In the genomic region with DNA sequence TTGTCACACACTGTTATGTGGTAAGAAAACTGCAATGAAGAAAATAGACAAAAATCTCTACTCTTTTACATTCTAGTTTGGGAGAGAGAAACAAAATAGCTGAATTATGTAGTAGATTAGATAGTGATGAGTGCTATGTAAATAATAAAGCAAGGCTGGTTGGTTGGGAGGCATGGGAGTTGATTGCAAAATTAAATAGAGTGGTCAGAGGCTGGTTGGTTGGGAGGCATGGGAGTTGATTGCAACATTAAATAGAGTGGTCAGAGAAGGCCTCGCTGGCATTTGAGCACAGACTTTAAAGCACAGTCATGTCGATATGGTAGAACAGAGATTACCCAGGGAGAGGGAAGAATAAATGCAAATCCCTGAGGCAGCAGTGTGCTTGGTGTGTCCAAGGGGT, we compare ENCODE assay signal across 21 cellular contexts.
"Had no signal": no experiment of that assay in that cellular context is flagged by ENCODE, and none has a peak within 500 bp of the region (broad histone marks: within the 10 kb centered on the region; RNA-seq: fewer than 3 reads in every experiment).

No MANE protein-coding gene starts in this region.

- H3K27ac ChIP-seq: breast epithelium, parathyroid adenoma had no signal

- H3K27me3 ChIP-seq: breast epithelium had no signal

- H3K9me3 Mint-ChIP-seq: activated T-cell treated with anti-CD3 and anti-CD28 coated beads, Interleukin-2, amount 50 U/mL, for 24 hours had no signal

- H3K9ac ChIP-seq: parathyroid adenoma had no signal

- H3K4me1 Mint-ChIP-seq: activated B cell treated with CpG ODN at 0.5 μM for 24 hours had no signal

- H3K4me1 ChIP-seq: breast epithelium, parathyroid adenoma had no signal

- H3K27ac Mint-ChIP-seq: activated B cell treated with CpG ODN at 0.5 μM for 24 hours; activated naive CD8-positive, alpha-beta T cell; activated T-cell treated with anti-CD3 and anti-CD28 coated beads, Interleukin-2, amount 50 U/mL, for 24 hours; naive thymus-derived CD4-positive, alpha-beta T cell; T-helper 17 cell had no signal

- H3K4me3 ChIP-seq: breast epithelium had no signal

- FAIRE-seq: endometrium, TTC549 had no signal

- H3K27me3 Mint-ChIP-seq: activated B cell treated with CpG ODN at 0.5 μM for 24 hours; activated naive CD8-positive, alpha-beta T cell; activated T-cell treated with anti-CD3 and anti-CD28 coated beads, Interleukin-2, amount 50 U/mL, for 24 hours; naive thymus-derived CD4-positive, alpha-beta T cell; T-helper 17 cell had no signal

- DNase-seq: activated B cell treated with CpG ODN at 0.5 μM for 24 hours; activated gamma-delta T cell; activated T-cell treated with anti-CD3 and anti-CD28 coated beads, Interleukin-2, amount 50 U/mL, for 24 hours; anterior cingulate cortex; dermis blood vessel endothelial cell; foreskin melanocyte; head of caudate nucleus; islet precursor cell; left ventricle myocardium superior; naive thymus-derived CD4-positive, alpha-beta T cell; retina; stimulated activated CD4-positive, alpha-beta T cell treated with anti-CD3 and anti-CD28 coated beads, Interleukin-1b, Interleukin-23, amount 100 ng/mL, for 48 hours; stimulated activated naive CD4-positive, alpha-beta T cell; T-helper 17 cell had no signal

- H3K4me3 Mint-ChIP-seq: activated B cell treated with CpG ODN at 0.5 μM for 24 hours; activated naive CD8-positive, alpha-beta T cell; activated T-cell treated with anti-CD3 and anti-CD28 coated beads, Interleukin-2, amount 50 U/mL, for 24 hours; naive thymus-derived CD4-positive, alpha-beta T cell; T-helper 17 cell had no signal

- H3K9me3 ChIP-seq: breast epithelium had no signal

- H2AFZ ChIP-seq: parathyroid adenoma had no signal

- H3K36me3 ChIP-seq: breast epithelium had no signal

- ATAC-seq: esophagus mucosa; left ventricle myocardium superior; naive thymus-derived CD4-positive, alpha-beta T cell; SK-N-SH treated with all-trans-retinoic acid at 6 μM for 48 hours; T-helper 17 cell had no signal
